2 cellular contexts compared by ENCODE assay signal in genomic region chr16:2270070-2270462, GRCh38.
TF ChIP-seq lines count a peak whose summit lies in the region.

No MANE protein-coding gene starts in this region.

TF ChIP-seq in A549, 52 proteins besides CTCF, POLR2A, EP300 and RAD21 (continued from another document):
- TF ChIP-seq NFE2L2 (conservative IDR thresholded peaks at IDR 0.05; ENCODE audit: low read length) (no peak), SREBF2 (IDR thresholded peaks at IDR 0.05) (no peak), HOXB5 (CRISPR knock-in tag; IDR thresholded peaks at IDR 0.05) (no peak), BHLHE40 (IDR thresholded peaks at IDR 0.05; ENCODE audit: low read depth, low read length) (no peak), HEYL (CRISPR knock-in tag; IDR thresholded peaks at IDR 0.05) (no peak)

TF ChIP-seq in WTC11, 78 proteins besides CTCF, POLR2A, EP300 and RAD21 (continued from another document):
- TF ChIP-seq, protein P1, sequence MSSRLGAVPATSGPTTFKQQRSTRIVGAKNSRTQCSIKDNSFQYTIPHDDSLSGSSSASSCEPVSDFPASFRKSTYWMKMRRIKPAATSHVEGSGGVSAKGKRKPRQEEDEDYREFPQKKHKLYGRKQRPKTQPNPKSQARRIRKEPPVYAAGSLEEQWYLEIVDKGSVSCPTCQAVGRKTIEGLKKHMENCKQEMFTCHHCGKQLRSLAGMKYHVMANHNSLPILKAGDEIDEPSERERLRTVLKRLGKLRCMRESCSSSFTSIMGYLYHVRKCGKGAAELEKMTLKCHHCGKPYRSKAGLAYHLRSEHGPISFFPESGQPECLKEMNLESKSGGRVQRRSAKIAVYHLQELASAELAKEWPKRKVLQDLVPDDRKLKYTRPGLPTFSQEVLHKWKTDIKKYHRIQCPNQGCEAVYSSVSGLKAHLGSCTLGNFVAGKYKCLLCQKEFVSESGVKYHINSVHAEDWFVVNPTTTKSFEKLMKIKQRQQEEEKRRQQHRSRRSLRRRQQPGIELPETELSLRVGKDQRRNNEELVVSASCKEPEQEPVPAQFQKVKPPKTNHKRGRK (CRISPR knock-in tag; IDR thresholded peaks at IDR 0.05; ENCODE audit: borderline replicate concordance), result no peak
- TF ChIP-seq, protein P2, sequence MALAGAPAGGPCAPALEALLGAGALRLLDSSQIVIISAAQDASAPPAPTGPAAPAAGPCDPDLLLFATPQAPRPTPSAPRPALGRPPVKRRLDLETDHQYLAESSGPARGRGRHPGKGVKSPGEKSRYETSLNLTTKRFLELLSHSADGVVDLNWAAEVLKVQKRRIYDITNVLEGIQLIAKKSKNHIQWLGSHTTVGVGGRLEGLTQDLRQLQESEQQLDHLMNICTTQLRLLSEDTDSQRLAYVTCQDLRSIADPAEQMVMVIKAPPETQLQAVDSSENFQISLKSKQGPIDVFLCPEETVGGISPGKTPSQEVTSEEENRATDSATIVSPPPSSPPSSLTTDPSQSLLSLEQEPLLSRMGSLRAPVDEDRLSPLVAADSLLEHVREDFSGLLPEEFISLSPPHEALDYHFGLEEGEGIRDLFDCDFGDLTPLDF (CRISPR knock-in tag; IDR thresholded peaks at IDR 0.05), result no peak
- TF ChIP-seq IRF2 (CRISPR knock-in tag; IDR thresholded peaks at IDR 0.05; ENCODE audit: borderline replicate concordance, low read depth) (no peak), ZNF263 (CRISPR knock-in tag; IDR thresholded peaks at IDR 0.05; ENCODE audit: low read depth) (no peak), NR2C2 (CRISPR knock-in tag; IDR thresholded peaks at IDR 0.05) (no peak), ERG (CRISPR knock-in tag; IDR thresholded peaks at IDR 0.05) (no peak)
- TF ChIP-seq, protein P3, sequence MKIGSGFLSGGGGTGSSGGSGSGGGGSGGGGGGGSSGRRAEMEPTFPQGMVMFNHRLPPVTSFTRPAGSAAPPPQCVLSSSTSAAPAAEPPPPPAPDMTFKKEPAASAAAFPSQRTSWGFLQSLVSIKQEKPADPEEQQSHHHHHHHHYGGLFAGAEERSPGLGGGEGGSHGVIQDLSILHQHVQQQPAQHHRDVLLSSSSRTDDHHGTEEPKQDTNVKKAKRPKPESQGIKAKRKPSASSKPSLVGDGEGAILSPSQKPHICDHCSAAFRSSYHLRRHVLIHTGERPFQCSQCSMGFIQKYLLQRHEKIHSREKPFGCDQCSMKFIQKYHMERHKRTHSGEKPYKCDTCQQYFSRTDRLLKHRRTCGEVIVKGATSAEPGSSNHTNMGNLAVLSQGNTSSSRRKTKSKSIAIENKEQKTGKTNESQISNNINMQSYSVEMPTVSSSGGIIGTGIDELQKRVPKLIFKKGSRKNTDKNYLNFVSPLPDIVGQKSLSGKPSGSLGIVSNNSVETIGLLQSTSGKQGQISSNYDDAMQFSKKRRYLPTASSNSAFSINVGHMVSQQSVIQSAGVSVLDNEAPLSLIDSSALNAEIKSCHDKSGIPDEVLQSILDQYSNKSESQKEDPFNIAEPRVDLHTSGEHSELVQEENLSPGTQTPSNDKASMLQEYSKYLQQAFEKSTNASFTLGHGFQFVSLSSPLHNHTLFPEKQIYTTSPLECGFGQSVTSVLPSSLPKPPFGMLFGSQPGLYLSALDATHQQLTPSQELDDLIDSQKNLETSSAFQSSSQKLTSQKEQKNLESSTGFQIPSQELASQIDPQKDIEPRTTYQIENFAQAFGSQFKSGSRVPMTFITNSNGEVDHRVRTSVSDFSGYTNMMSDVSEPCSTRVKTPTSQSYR (CRISPR knock-in tag; IDR thresholded peaks at IDR 0.05), result no peak
